Comparison of ENCODE assay signal across 1 cellular context in genomic region chr15:50354838-50355611, GRCh38.
TF ChIP-seq lines count a peak whose summit lies in the region.

GABPB1 (minus strand) TSS chr15:50355198; CDS start chr15:50309798, 45,400 bp downstream.

TF ChIP-seq in HepG2, 621 proteins besides CTCF, POLR2A, EP300 and RAD21 (continued from another document and continues in another):
- no peak; the same call in 1 of the 2 replicates for TF ChIP-seq CBX5 (CRISPR knock-in tag; IDR thresholded peaks at IDR 0.05; ENCODE audit: borderline replicate concordance)
- peak; percentile 64 for TF ChIP-seq ZNF18 (CRISPR knock-in tag; IDR thresholded peaks at IDR 0.05; ENCODE audit: insufficient replicate concordance)
- no peak for TF ChIP-seq SCMH1 (CRISPR knock-in tag; IDR thresholded peaks at IDR 0.05; ENCODE audit: borderline replicate concordance)
- no peak for TF ChIP-seq MLLT10 (CRISPR knock-in tag; IDR thresholded peaks at IDR 0.05)
- TF ChIP-seq BRCA1 (CRISPR knock-in tag; IDR thresholded peaks at IDR 0.05), result no peak; the same call in 1 of the 2 replicates
- TF ChIP-seq SYNCRIP (IDR thresholded peaks at IDR 0.05; ENCODE audit: insufficient read depth, low read depth, low read length), result no peak
- peak; percentile 48; the same call in 1 of the 2 replicates for TF ChIP-seq KDM3A (CRISPR knock-in tag; IDR thresholded peaks at IDR 0.05; ENCODE audit: low read depth)
- no peak for TF ChIP-seq MBD4 (IDR thresholded peaks at IDR 0.05; ENCODE audit: borderline replicate concordance, low read length)
- TF ChIP-seq PAX8 (CRISPR knock-in tag; IDR thresholded peaks at IDR 0.05; ENCODE audit: borderline replicate concordance), result no peak; the same call in 1 of the 2 replicates
- TF ChIP-seq MLX (CRISPR knock-in tag; IDR thresholded peaks at IDR 0.05), result peak; percentile 36; the same call in 1 of the 2 replicates
- TF ChIP-seq FOXA1 (IDR thresholded peaks at IDR 0.05), result no peak
- 0 out of 2 replicates have a peak, but pooled peaks have one; percentile 10 for TF ChIP-seq FOXA1 (CRISPR knock-in tag; IDR thresholded peaks at IDR 0.05)
- no peak for TF ChIP-seq CBX1 (IDR thresholded peaks at IDR 0.05; ENCODE audit: low read depth)
- 0 out of 2 replicates have a peak, but pooled peaks have one; percentile 54 for TF ChIP-seq ZNF274 (CRISPR knock-in tag; IDR thresholded peaks at IDR 0.05)
- TF ChIP-seq ZNF407 (CRISPR knock-in tag; IDR thresholded peaks at IDR 0.05; ENCODE audit: not compliant biosample characterization), result peak; percentile 79
- TF ChIP-seq ATF6 (CRISPR knock-in tag; conservative IDR thresholded peaks at IDR 0.05), result no peak
- TF ChIP-seq ARNTL (CRISPR knock-in tag; IDR thresholded peaks at IDR 0.05), result no peak
- 0 out of 2 replicates have a peak, but pooled peaks have one; percentile 42 for TF ChIP-seq ZNF33B (CRISPR knock-in tag; IDR thresholded peaks at IDR 0.05)
- no peak for TF ChIP-seq ZNF513 (CRISPR knock-in tag; conservative IDR thresholded peaks at IDR 0.05)
- TF ChIP-seq PTBP1 (IDR thresholded peaks at IDR 0.05; ENCODE audit: low read depth, low read length, poor library complexity, severe bottlenecking), result peak; percentile 27
- TF ChIP-seq SETDB1 (CRISPR knock-in tag; IDR thresholded peaks at IDR 0.05; ENCODE audit: borderline replicate concordance), result no peak
- TF ChIP-seq ZNF451 (CRISPR knock-in tag; IDR thresholded peaks at IDR 0.05), result peak; percentile 76; the same call in 1 of the 2 replicates
- TF ChIP-seq SOX13 (IDR thresholded peaks at IDR 0.05), result no peak
- no peak for TF ChIP-seq SOX13 (CRISPR knock-in tag; conservative IDR thresholded peaks at IDR 0.05 in 1 of 2, IDR thresholded peaks at IDR 0.05 in 1 of 2)
- no peak; the same call in 1 of the 2 replicates for TF ChIP-seq FOXP4 (CRISPR knock-in tag; IDR thresholded peaks at IDR 0.05)
- 0 out of 2 replicates have a peak, but pooled peaks have one; percentile 70 for TF ChIP-seq PAWR (CRISPR knock-in tag; IDR thresholded peaks at IDR 0.05; ENCODE audit: borderline replicate concordance)
- TF ChIP-seq HDAC2 (CRISPR knock-in tag; IDR thresholded peaks at IDR 0.05), result peak; percentile 65; the same call in 1 of the 2 replicates
- peak; percentile 79 for TF ChIP-seq BRD4 (CRISPR knock-in tag; IDR thresholded peaks at IDR 0.05)
- 0 out of 2 replicates have a peak, but pooled peaks have one; percentile 81 for TF ChIP-seq THYN1 (CRISPR knock-in tag; IDR thresholded peaks at IDR 0.05; ENCODE audit: borderline replicate concordance, low read depth)
- no peak for TF ChIP-seq ZNF629 (CRISPR knock-in tag; conservative IDR thresholded peaks at IDR 0.05)
- TF ChIP-seq IRF2 (CRISPR knock-in tag; IDR thresholded peaks at IDR 0.05), result peak; percentile 65; the same call in 1 of the 2 replicates
- no peak for TF ChIP-seq IRF1 (CRISPR knock-in tag; IDR thresholded peaks at IDR 0.05; ENCODE audit: low read depth)
- no peak; the same call in 1 of the 2 replicates for TF ChIP-seq XBP1 (CRISPR knock-in tag; IDR thresholded peaks at IDR 0.05)
- TF ChIP-seq THAP11 (CRISPR knock-in tag; IDR thresholded peaks at IDR 0.05), result peak; percentile 81
- no peak; the same call in 1 of the 2 replicates for TF ChIP-seq ZNF484 (CRISPR knock-in tag; IDR thresholded peaks at IDR 0.05; ENCODE audit: borderline replicate concordance, low read depth)
- TF ChIP-seq TEAD2 (CRISPR knock-in tag; IDR thresholded peaks at IDR 0.05), result no peak
- peak; percentile 85 for TF ChIP-seq ETV5 (CRISPR knock-in tag; IDR thresholded peaks at IDR 0.05; ENCODE audit: borderline replicate concordance)
- TF ChIP-seq PHF5A (CRISPR knock-in tag; IDR thresholded peaks at IDR 0.05; ENCODE audit: low read depth, unreplicated experiment), result no peak
- no peak for TF ChIP-seq ZNF550 (CRISPR knock-in tag; IDR thresholded peaks at IDR 0.05; ENCODE audit: borderline replicate concordance)
- TF ChIP-seq ZNF510 (CRISPR knock-in tag; IDR thresholded peaks at IDR 0.05; ENCODE audit: low read depth), result no peak; the same call in 1 of the 2 replicates
- TF ChIP-seq SP5 (CRISPR knock-in tag; IDR thresholded peaks at IDR 0.05; ENCODE audit: borderline replicate concordance, low read depth), result no peak
- TF ChIP-seq TMF1 (CRISPR knock-in tag; IDR thresholded peaks at IDR 0.05; ENCODE audit: low read depth), result peak; percentile 95
- TF ChIP-seq JDP2 (CRISPR knock-in tag; IDR thresholded peaks at IDR 0.05; ENCODE audit: borderline replicate concordance), result no peak
- no peak for TF ChIP-seq ZBTB21 (CRISPR knock-in tag; IDR thresholded peaks at IDR 0.05)
- TF ChIP-seq ADNP (CRISPR knock-in tag; IDR thresholded peaks at IDR 0.05), result no peak
- TF ChIP-seq ESRRA (CRISPR knock-in tag; IDR thresholded peaks at IDR 0.05; ENCODE audit: low read depth), result no peak; the same call in 1 of the 2 replicates
- peak; percentile 44; the same call in 1 of the 2 replicates for TF ChIP-seq ZNF329 (CRISPR knock-in tag; IDR thresholded peaks at IDR 0.05; ENCODE audit: low read depth)
- no peak for TF ChIP-seq ZNF672 (CRISPR knock-in tag; IDR thresholded peaks at IDR 0.05)
- TF ChIP-seq ZNF562 (CRISPR knock-in tag; IDR thresholded peaks at IDR 0.05; ENCODE audit: borderline replicate concordance), result peak; percentile 27; the same call in 1 of the 2 replicates
